Comparison of ENCODE assay signal across 1 cellular context in genomic region chr19:4007021-4007835, GRCh38.
TF ChIP-seq lines count a peak whose summit lies in the region.

TSS of gene PIAS4 (plus strand) at chr19:4007736. CDS start at chr19:4007761, 25 bp downstream.

TF ChIP-seq in HepG2, 621 proteins besides CTCF, POLR2A, EP300 and RAD21 (continued from another document and continues in another):
- TF ChIP-seq TFDP2 (CRISPR knock-in tag; IDR thresholded peaks at IDR 0.05) (peak; percentile 65), ZNF740 (CRISPR knock-in tag; IDR thresholded peaks at IDR 0.05) (no peak; the same call in 1 of the 2 replicates), ZHX2 (IDR thresholded peaks at IDR 0.05; ENCODE audit: low read depth) (peak; percentile 21; the same call in 1 of the 2 replicates), ZHX2 (CRISPR knock-in tag; IDR thresholded peaks at IDR 0.05; ENCODE audit: borderline replicate concordance) (no peak), ZNF274 (CRISPR knock-in tag; IDR thresholded peaks at IDR 0.05) (peak; percentile 93), ZBTB2 (CRISPR knock-in tag; IDR thresholded peaks at IDR 0.05; ENCODE audit: low read depth) (no peak; the same call in 1 of the 2 replicates), ERF (CRISPR knock-in tag; IDR thresholded peaks at IDR 0.05) (peak; percentile 88), FUBP1 (CRISPR knock-in tag; IDR thresholded peaks at IDR 0.05; ENCODE audit: borderline replicate concordance) (no peak), HMGXB4 (CRISPR knock-in tag; IDR thresholded peaks at IDR 0.05; ENCODE audit: borderline replicate concordance in 1 of 2, low read depth in 1 of 2) (peak; percentile 71 to 76; a peak in 3 of 4 replicates), THYN1 (CRISPR knock-in tag; IDR thresholded peaks at IDR 0.05; ENCODE audit: borderline replicate concordance, low read depth) (no peak), ARID5B (CRISPR knock-in tag; IDR thresholded peaks at IDR 0.05) (0 out of 2 replicates have a peak, but pooled peaks have one; percentile 23), ZNF562 (CRISPR knock-in tag; IDR thresholded peaks at IDR 0.05; ENCODE audit: borderline replicate concordance) (no peak), GABPB1 (CRISPR knock-in tag; IDR thresholded peaks at IDR 0.05) (peak; percentile 82), SNAI1 (CRISPR knock-in tag; IDR thresholded peaks at IDR 0.05; ENCODE audit: borderline replicate concordance) (no peak), ZNF761 (CRISPR knock-in tag; conservative IDR thresholded peaks at IDR 0.05) (peak; percentile 85; the same call in 1 of the 2 replicates), ZNF550 (CRISPR knock-in tag; IDR thresholded peaks at IDR 0.05; ENCODE audit: borderline replicate concordance) (peak; percentile 53; the same call in 1 of the 2 replicates), ZBED4 (CRISPR knock-in tag; IDR thresholded peaks at IDR 0.05; ENCODE audit: borderline replicate concordance) (no peak), SMAD9 (CRISPR knock-in tag; IDR thresholded peaks at IDR 0.05) (peak; percentile 73; the same call in 1 of the 2 replicates), MXI1 (IDR thresholded peaks at IDR 0.05; ENCODE audit: borderline replicate concordance, low read depth, low read length) (peak; percentile 73; the same call in 2 of the 3 replicates), ZMYM4 (CRISPR knock-in tag; IDR thresholded peaks at IDR 0.05) (peak; percentile 57; the same call in 1 of the 2 replicates), ZNF576 (CRISPR knock-in tag; IDR thresholded peaks at IDR 0.05) (no peak), EZH2 (conservative IDR thresholded peaks at IDR 0.05; ENCODE audit: low read depth, low read length) (no peak), CREBL2 (CRISPR knock-in tag; IDR thresholded peaks at IDR 0.05; ENCODE audit: borderline replicate concordance) (0 out of 2 replicates have a peak, but pooled peaks have one; percentile 70), HOXA3 (CRISPR knock-in tag; IDR thresholded peaks at IDR 0.05) (peak; percentile 87), CBX2 (IDR thresholded peaks at IDR 0.05; ENCODE audit: low read depth, low read length) (no peak), CBX2 (CRISPR knock-in tag; IDR thresholded peaks at IDR 0.05; ENCODE audit: low read depth) (0 out of 2 replicates have a peak, but pooled peaks have one; percentile 14), TSC22D2 (CRISPR knock-in tag; IDR thresholded peaks at IDR 0.05; ENCODE audit: borderline replicate concordance) (0 out of 2 replicates have a peak, but pooled peaks have one; percentile 36), ZSCAN20 (CRISPR knock-in tag; IDR thresholded peaks at IDR 0.05; ENCODE audit: borderline replicate concordance) (0 out of 2 replicates have a peak, but pooled peaks have one; percentile 12), ZNF772 (CRISPR knock-in tag; IDR thresholded peaks at IDR 0.05) (peak; percentile 89), ZNF282 (IDR thresholded peaks at IDR 0.05; ENCODE audit: partially characterized antibody) (no peak)
